In the genomic region with DNA sequence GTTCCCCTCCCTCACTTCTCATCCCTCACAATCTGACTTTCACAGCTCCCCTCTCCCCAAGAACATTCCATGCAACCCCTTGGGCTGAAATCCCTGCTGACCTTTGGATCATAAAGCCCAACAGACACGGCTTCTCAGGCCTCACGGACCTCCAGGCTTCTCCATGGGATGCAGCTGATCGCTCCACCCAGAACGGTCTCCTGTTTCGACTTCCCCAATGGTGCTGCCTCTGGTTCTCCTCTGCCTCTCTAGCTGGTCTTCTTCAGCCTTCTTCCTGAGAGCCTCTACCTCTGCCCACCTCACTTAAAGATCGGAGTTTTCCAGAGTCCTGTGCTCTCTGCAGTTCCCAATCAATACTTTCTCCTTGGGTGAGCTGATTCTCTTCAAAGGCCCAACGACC, we compare ENCODE assay signal across 32 cellular contexts. TPM values are rescaled to one million over a fixed set of nuclear protein-coding genes. Genes with fewer than 3 reads are reported as not detected.
"Had no signal": no experiment of that assay in that cellular context is flagged by ENCODE, and none has a peak within 500 bp of the region (broad histone marks: within the 10 kb centered on the region; RNA-seq: fewer than 3 reads in every experiment).

No MANE protein-coding gene starts in this region.

- H3K9ac ChIP-seq: parathyroid adenoma had no signal

- FAIRE-seq: keratinocyte had no signal

- H3K27me3 ChIP-seq: hepatocyte, right atrium auricular region, right lobe of liver, tibial nerve, uterus had no signal

- DNase-seq: kidney glomerular epithelial cell; left cardiac atrium; lower lobe of right lung; mammary epithelial cell; mesenchymal stem cell; naive thymus-derived CD8-positive, alpha-beta T cell; occipital lobe; stimulated activated CD4-positive, alpha-beta T cell treated with anti-CD3 and anti-CD28 coated beads, Interleukin-1b, Interleukin-23, amount 100 ng/mL, for 48 hours; stimulated activated CD4-positive, alpha-beta T cell treated with anti-CD3 and anti-CD28 coated beads, Interleukin-2, amount 100 ng/mL, for 48 hours; stimulated activated CD4-positive, alpha-beta T cell treated with anti-CD3 and anti-CD28 coated beads, Interleukin-4, amount 100 ng/mL, for 4 hours; stimulated activated CD8-positive, alpha-beta memory T cell treated with anti-CD3 and anti-CD28 coated beads, Interleukin-4, amount 100 ng/mL, for 48 hours; stimulated activated naive CD4-positive, alpha-beta T cell treated with Interleukin-2 at 50 U/mL for 16 hours; stimulated activated naive CD8-positive, alpha-beta T cell treated with anti-CD3 and anti-CD28 coated beads, Interleukin-15, amount 100 ng/mL, for 72 hours; substantia nigra; uterus had no signal

- H2AFZ ChIP-seq: hepatocyte, parathyroid adenoma had no signal

- H3K27ac ChIP-seq: hepatocyte, lower lobe of right lung, neutrophil, parathyroid adenoma, right atrium auricular region, right lobe of liver, tibial nerve, uterus had no signal

- H3K4me3 ChIP-seq: hepatocyte, lower lobe of right lung, right atrium auricular region, right lobe of liver, smooth muscle cell, tibial nerve, uterus had no signal

- H3K36me3 ChIP-seq: lower lobe of right lung, neutrophil, right atrium auricular region, right lobe of liver, tibial nerve, uterus had no signal

- ATAC-seq: left cardiac atrium; left lobe of liver; lower lobe of right lung; naive thymus-derived CD8-positive, alpha-beta T cell; right lobe of liver; stimulated activated memory B cell treated with anti-CD40 and anti-IgM and Interleukin-4, amounts not matched to agents 10 μg/mL and 1 μg/mL and 100 μg/mL, for 72 hours; stimulated activated naive CD8-positive, alpha-beta T cell treated with anti-CD3 and anti-CD28 coated beads, Interleukin-15, amount 100 ng/mL, for 72 hours had no signal

- H3K4me2 ChIP-seq: hepatocyte, smooth muscle cell had no signal

- H3K4me1 ChIP-seq: lower lobe of right lung, parathyroid adenoma, right atrium auricular region, right lobe of liver, tibial nerve, uterus had no signal

- H3K79me2 ChIP-seq: hepatocyte, parathyroid adenoma had no signal

- H3K9me3 ChIP-seq: lower lobe of right lung, neutrophil, right atrium auricular region, right lobe of liver, tibial nerve, uterus had no signal

RNA-seq across cellular contexts. Expression of a gene that starts 17.8 kb away (rescaled TPM):
- total RNA-seq: hepatocyte; left lobe of liver; liver; mucosa of gallbladder; naive thymus-derived CD8-positive, alpha-beta T cell; osteocyte; pulmonary artery endothelial cell; renal cortical epithelial cell; right lobe of liver; skeletal muscle tissue; smooth muscle cell; tibial nerve; ureter; uterus had no signal
- polyA plus RNA-seq: hepatocyte; liver; naive thymus-derived CD8-positive, alpha-beta T cell; smooth muscle cell had no signal
